20 cellular contexts compared by ENCODE assay signal in genomic region chr13:99422556-99423220, GRCh38.
DNase-seq lines count a peak whose midpoint lies in the region; ATAC-seq, FAIRE-seq and TF ChIP-seq lines count a peak whose summit lies in the region.
"Had no signal": no experiment of that assay in that cellular context is flagged by ENCODE, and none has a peak within 500 bp of the region (broad histone marks: within the 10 kb centered on the region; RNA-seq: fewer than 3 reads in every experiment).

No MANE protein-coding gene starts in this region.

- H3K56ac ChIP-seq in H9 (ENCODE audit: insufficient read length, low read depth, low read length): no peak overlapping the region

- no peak overlapping the region for H2BK20ac ChIP-seq in H9 (ENCODE audit: low read depth, low read length, poor library complexity, severe bottlenecking)

- no peak overlapping the region for H2BK12ac ChIP-seq in H9 (ENCODE audit: insufficient read length, low read depth, low read length)

- H3K9me3 ChIP-seq in GM12878 (replicated peaks; ENCODE audit: control insufficient read depth, insufficient read depth, low read length) (peaks cover 2% of the 10 kb centered on the region; the same call in 2 of the 3 replicates), suprapubic skin (no peaks in the 10 kb centered on the region), H9 (ENCODE audit: control insufficient read depth, low read depth, low read length) (no peaks in the 10 kb centered on the region)
- H3K9me3 ChIP-seq: breast epithelium, neutrophil had no signal

- DNase-seq in activated T-cell treated with anti-CD3 and anti-CD28 coated beads, Interleukin-2, amount 50 U/mL, for 24 hours: peak; percentile 27
- no peak for DNase-seq in activated T-cell treated with anti-CD3 and anti-CD28 coated beads for 4 hours
- no peak for DNase-seq in GM12891 (ENCODE audit: insufficient read length, low spot score)
- no peak for DNase-seq in GM12878 (ENCODE audit: low read depth, low spot score)
- peak; percentile 13 to 44 for DNase-seq in suprapubic skin (ENCODE audit: low spot score in 2 of 2)
- DNase-seq in H9: no peak
- DNase-seq in KG1 (lab: John Stamatoyannopoulos, UW): no peak
- DNase-seq: COR-L47, dorsolateral prefrontal cortex, foreskin melanocyte, HCEC 1CT, midbrain, NCI-H2029, NCI-H510A, retina had no signal

- no peaks in the 10 kb centered on the region for H3K27me3 Mint-ChIP-seq in activated T-cell treated with anti-CD3 and anti-CD28 coated beads, Interleukin-2, amount 50 U/mL, for 24 hours
- H3K27me3 Mint-ChIP-seq in H9 (ENCODE audit: low read depth): peaks cover 16% of the 10 kb centered on the region

- no peak overlapping the region for H3K23ac ChIP-seq in H9 (ENCODE audit: insufficient read length, low read depth, low read length)

- no peak for ATAC-seq in GM12878
- no peak for ATAC-seq in GM18907 (IDR thresholded peaks at IDR 0.05; ENCODE audit: unreplicated experiment)

- CTCF ChIA-PET in GM12878 (lab: Yijun Ruan, JAX): interaction anchor here (1.7 to 6.6 kb wide), 5 partner anchors 13 to 153 kb away, joined by 5 to 65 read pairs (median 38); no protein-coding TSS in a partner anchor

- H3K36me3 ChIP-seq in GM12878 (ENCODE audit: control insufficient read depth in 2 of 2, insufficient read depth in 2 of 2, low read length in 1 of 2) (no peaks in the 10 kb centered on the region), suprapubic skin (no peaks in the 10 kb centered on the region)
- H3K36me3 ChIP-seq: breast epithelium, neutrophil had no signal

- WGBS in GM12878 (ENCODE audit: insufficient coverage, insufficient replicate concordance, low lambda C conversion rate, missing lambda C conversion rate): 97% methylated on average over 14 of the region's 14 CpGs
- WGBS in suprapubic skin: 91% methylated on average over 14 of the region's 14 CpGs
- WGBS in H9 (ENCODE audit: extremely low coverage, insufficient read length, low lambda C conversion rate): no CpG with 5 or more reads among the region's 14 CpGs

- H3K4me1 ChIP-seq in GM12878 (ENCODE audit: control insufficient read depth, insufficient read depth, low read length): peaks cover 73% of the 10 kb centered on the region
- no peaks in the 10 kb centered on the region for H3K4me1 ChIP-seq in suprapubic skin
- peaks cover 4% of the 10 kb centered on the region; the same call in 1 of the 2 replicates for H3K4me1 ChIP-seq in H9 (ENCODE audit: insufficient read depth, low read length)
- H3K4me1 ChIP-seq: breast epithelium had no signal

- H3K14ac ChIP-seq in H9 (ENCODE audit: insufficient read depth, low read length): no peak overlapping the region; the same call in 1 of the 2 replicates

- H3K79me1 ChIP-seq in H9 (ENCODE audit: insufficient read depth, low read depth, low read length, poor library complexity, severe bottlenecking): no peaks in the 10 kb centered on the region

- SMC1A ChIA-PET in GM12878 (lab: Charles Lee; ENCODE audit: uncharacterized antibody, unreplicated experiment): interaction anchor here (1.0 to 9.9 kb wide), 8 partner anchors 8 to 100 kb away, joined by 3 to 111 read pairs (median 4); no protein-coding TSS in a partner anchor

- H3K36me3 Mint-ChIP-seq in activated T-cell treated with anti-CD3 and anti-CD28 coated beads, Interleukin-2, amount 50 U/mL, for 24 hours (ENCODE audit: low read depth): no peaks in the 10 kb centered on the region
- no peaks in the 10 kb centered on the region for H3K36me3 Mint-ChIP-seq in H9 (ENCODE audit: insufficient read depth in 1 of 3, low read depth in 3 of 3)
- H3K36me3 Mint-ChIP-seq: type B pancreatic cell had no signal

- no peak overlapping the region for H3K4ac ChIP-seq in H9 (ENCODE audit: low read depth, low read length)

- H3K79me2 ChIP-seq in GM12878 (ENCODE audit: control insufficient read depth, insufficient read depth, low read length): peaks cover 1% of the 10 kb centered on the region
- no peaks in the 10 kb centered on the region for H3K79me2 ChIP-seq in H9 (ENCODE audit: insufficient read depth, low read length)

- H3K4me2 ChIP-seq in GM12878 (ENCODE audit: control insufficient read depth, insufficient read depth) (peak overlapping the region; percentile 69; the same call in 1 of the 2 replicates), H9 (ENCODE audit: insufficient read depth, insufficient read length, low read length) (no peak overlapping the region)

- no peak for TF ChIP-seq RAD21 in GM12878 (IDR thresholded peaks at IDR 0.05; ENCODE audit: insufficient read depth, low read depth, low read length)

- no peak overlapping the region for H2BK15ac ChIP-seq in H9 (ENCODE audit: low read depth, low read length)

- H3K9me3 Mint-ChIP-seq in activated T-cell treated with anti-CD3 and anti-CD28 coated beads, Interleukin-2, amount 50 U/mL, for 24 hours: no peaks in the 10 kb centered on the region
- H3K9me3 Mint-ChIP-seq in H9: no peaks in the 10 kb centered on the region; a peak in 1 of 5 replicates

- H3K9ac ChIP-seq in GM12878 (ENCODE audit: control insufficient read depth, insufficient read depth, low read length) (peak overlapping the region; percentile 11; the same call in 1 of the 2 replicates), H9 (ENCODE audit: extremely low read depth, insufficient read length, low read length) (no peak overlapping the region)

- H3K27me3 ChIP-seq in GM12878 (replicated peaks in 1 of 2; ENCODE audit: control insufficient read depth in 2 of 2, insufficient read depth in 2 of 2, low read length in 1 of 2) (no peaks in the 10 kb centered on the region), suprapubic skin (peaks cover 7% of the 10 kb centered on the region), H9 (ENCODE audit: insufficient read depth, low read length) (no peaks in the 10 kb centered on the region)

- H3K27ac Mint-ChIP-seq in activated T-cell treated with anti-CD3 and anti-CD28 coated beads, Interleukin-2, amount 50 U/mL, for 24 hours: peak overlapping the region; percentile 93
- no peak overlapping the region; a peak in 1 of 7 replicates for H3K27ac Mint-ChIP-seq in H9
- H3K27ac Mint-ChIP-seq: type B pancreatic cell had no signal

- H3K4me3 ChIP-seq in GM12878: no peak overlapping the region
- no peak overlapping the region for H3K4me3 ChIP-seq in suprapubic skin
- H3K4me3 ChIP-seq: breast epithelium, dorsolateral prefrontal cortex had no signal

- no peak overlapping the region for H4K8ac ChIP-seq in H9 (replicated peaks; ENCODE audit: insufficient read length, low read depth, low read length)

- no peak overlapping the region for H3K4me3 Mint-ChIP-seq in activated T-cell treated with anti-CD3 and anti-CD28 coated beads, Interleukin-2, amount 50 U/mL, for 24 hours
- no peak overlapping the region for H3K4me3 Mint-ChIP-seq in H9
- H3K4me3 Mint-ChIP-seq: type B pancreatic cell had no signal

- intact Hi-C loops in GM12878 (cut with micrococcal nuclease; ENCODE audit: unreplicated experiment): loop anchor here (10.0 kb wide), 1 partner anchor 848 kb away; the partner anchor contains the start of gene STK24

- H2AK5ac ChIP-seq in H9 (ENCODE audit: insufficient read length, low read length): no peak overlapping the region

- in situ Hi-C loops in GM12878 (cut with MboI): no loop called here

- no peak overlapping the region for H4K5ac ChIP-seq in H9 (ENCODE audit: insufficient read length, low read depth, low read length)

- H2AFZ ChIP-seq in GM12878 (ENCODE audit: control insufficient read depth, low read depth, low read length) (no peak overlapping the region; the same call in 1 of the 2 replicates), H9 (ENCODE audit: low read length) (no peak overlapping the region)

- no peak overlapping the region for H3T11ph ChIP-seq in H9 (ENCODE audit: low read length)

- no peaks in the 10 kb centered on the region for H4K20me1 ChIP-seq in GM12878 (ENCODE audit: control insufficient read depth, insufficient read depth)
- no peaks in the 10 kb centered on the region for H4K20me1 ChIP-seq in H9 (ENCODE audit: control insufficient read depth, insufficient read depth, insufficient read length)

- no peak overlapping the region for H2BK5ac ChIP-seq in H9 (ENCODE audit: insufficient read length, low read length)

- no TSS peak for BruUV-seq in GM12878 (replicated peaks; lab: Mats Ljungman, UMichigan)

- FAIRE-seq in GM12891 (lab: Jason Lieb, UNC): peak; percentile 69
- FAIRE-seq in GM12878 (lab: Jason Lieb, UNC): no peak

- RAD21 ChIA-PET in GM12878 (lab: Charles Lee; ENCODE audit: unreplicated experiment): interaction anchor here (0.9 to 2.0 kb wide), 7 partner anchors 13 to 153 kb away, joined by 3 to 17 read pairs (median 4); no protein-coding TSS in a partner anchor

- H3K27ac ChIP-seq in GM12878 (ENCODE audit: control insufficient read depth, insufficient read depth) (peak overlapping the region; percentile 68), suprapubic skin (no peak overlapping the region), H9 (ENCODE audit: insufficient read length, low read depth, low read length) (no peak overlapping the region)
- H3K27ac ChIP-seq: breast epithelium, dorsolateral prefrontal cortex, neutrophil, VCaP had no signal

- TF ChIP-seq CTCF in GM12878 (IDR thresholded peaks at IDR 0.05 in 2 of 3, conservative IDR thresholded peaks at IDR 0.05 in 1 of 3; ENCODE audit: control insufficient read depth in 2 of 3, extremely low read depth in 1 of 3, insufficient read depth in 1 of 3, low read depth in 3 of 3, low read length in 3 of 3): no peak
- no peak for TF ChIP-seq CTCF in suprapubic skin (IDR thresholded peaks at IDR 0.05)
- no peak for TF ChIP-seq CTCF in H9 (conservative IDR thresholded peaks at IDR 0.05)

- no peak for TF ChIP-seq EP300 in GM12878 (IDR thresholded peaks at IDR 0.05; ENCODE audit: borderline replicate concordance in 1 of 2, control insufficient read depth in 1 of 2, low read depth in 2 of 2, low read length in 2 of 2)
- no peak for TF ChIP-seq EP300 in suprapubic skin (IDR thresholded peaks at IDR 0.05)

- H3K23me2 ChIP-seq in H9 (ENCODE audit: insufficient read length, low read depth, low read length, poor library complexity, severe bottlenecking): no peaks in the 10 kb centered on the region

- no peak overlapping the region for H3K18ac ChIP-seq in H9 (ENCODE audit: insufficient read length, low read depth, low read length)

- TF ChIP-seq POLR2A in GM12891 (IDR thresholded peaks at IDR 0.05; ENCODE audit: low read depth, low read length) (no peak), GM12878 (IDR thresholded peaks at IDR 0.05; ENCODE audit: low read depth, low read length) (no peak), suprapubic skin (IDR thresholded peaks at IDR 0.05) (no peak)

- no peak overlapping the region for H2BK120ac ChIP-seq in H9 (ENCODE audit: low read depth, low read length, poor library complexity, severe bottlenecking)

- POLR2A ChIA-PET in GM12878 (lab: Charles Lee): interaction anchor here (0.6 to 1.3 kb wide), 3 partner anchors 42 to 65 kb away, joined by 3 to 4 read pairs (median 3); no protein-coding TSS in a partner anchor

- H3K4me1 Mint-ChIP-seq in activated T-cell treated with anti-CD3 and anti-CD28 coated beads, Interleukin-2, amount 50 U/mL, for 24 hours (ENCODE audit: low read depth): peaks cover 72% of the 10 kb centered on the region
- H3K4me1 Mint-ChIP-seq in H9: peaks cover 11% of the 10 kb centered on the region in 2 experiments

- no peak overlapping the region for H4K91ac ChIP-seq in H9 (ENCODE audit: insufficient read length, low read depth, low read length)

TF ChIP-seq in GM12891, 5 proteins besides CTCF, POLR2A, EP300 and RAD21 (continues in another document):
- TF ChIP-seq POU2F2 (IDR thresholded peaks at IDR 0.05; ENCODE audit: low read depth, low read length): no peak

TF ChIP-seq in GM12878, 131 proteins besides CTCF, POLR2A, EP300 and RAD21 (continues in another document):
- TF ChIP-seq HDGF (IDR thresholded peaks at IDR 0.05) (no peak), ZNF217 (IDR thresholded peaks at IDR 0.05) (no peak)

Comparison
In these comparisons a context has a peak if more than half of its experiments do, and no peak if none do; other contexts are left out.
1. DNase-seq: peak in activated T-cell treated with anti-CD3 and anti-CD28 coated beads, Interleukin-2, amount 50 U/mL, for 24 hours (single experiment) and suprapubic skin (2 of 2); none in activated T-cell treated with anti-CD3 and anti-CD28 coated beads for 4 hours (single experiment), GM12891 (single experiment), GM12878 (single experiment), H9 (single experiment) and KG1 (single experiment).